In genomic region chr6:75849329-75850025, GRCh38 we compare ENCODE assay signal across 15 cellular contexts.
DNase-seq lines count a peak whose midpoint lies in the region; ATAC-seq, FAIRE-seq and TF ChIP-seq lines count a peak whose summit lies in the region.
"Had no signal": no experiment of that assay in that cellular context is flagged by ENCODE, and none has a peak within 500 bp of the region (broad histone marks: within the 10 kb centered on the region; RNA-seq: fewer than 3 reads in every experiment).

No MANE protein-coding gene starts in this region.

- no peak overlapping the region for H4K91ac ChIP-seq in mesenchymal stem cell (ENCODE audit: low read length)

- ATAC-seq in upper lobe of left lung (ENCODE audit: low FRiP score in 2 of 2), result no peak
- ATAC-seq: activated T-helper 17 cell treated with anti-CD3 and anti-CD28 coated beads, Interleukin-2, amount 50 U/mL, for 72 hours; stimulated activated naive CD8-positive, alpha-beta T cell treated with anti-CD3 and anti-CD28 coated beads, Interleukin-15, amount 100 ng/mL, for 72 hours had no signal

- H3K36me3 ChIP-seq in HEK293 (ENCODE audit: control insufficient read depth in 2 of 2, insufficient read depth in 1 of 2, low read length in 2 of 2) (peaks cover 0 to 3% of the 10 kb centered on the region in 2 experiments; a peak in 2 of 3 replicates), bronchial epithelial cell (ENCODE audit: control insufficient read depth, insufficient read depth, low read length) (no peaks in the 10 kb centered on the region), mesenchymal stem cell (ENCODE audit: control insufficient read depth in 1 of 2, insufficient read depth in 2 of 2, low read depth in 1 of 2, low read length in 2 of 2) (peaks cover 2 to 13% of the 10 kb centered on the region in 2 experiments), upper lobe of left lung (no peaks in the 10 kb centered on the region)
- H3K36me3 ChIP-seq: BLaER1 had no signal

- no peak overlapping the region for H2BK120ac ChIP-seq in mesenchymal stem cell (ENCODE audit: low read depth, low read length)

- H3K36me3 Mint-ChIP-seq in activated T-helper 2 cell treated with anti-CD3 and anti-CD28 coated beads, Interferon-gamma antibody, Interleukin-2, Interleukin-4, amounts not matched to agents 10 μg/mL and 5 μg/mL and 100 μg/mL, durations not matched to agents 14 hours and 24 hours and 36 hours (ENCODE audit: low read depth), result no peaks in the 10 kb centered on the region

- H3K27ac Mint-ChIP-seq in activated T-helper 2 cell treated with anti-CD3 and anti-CD28 coated beads, Interferon-gamma antibody, Interleukin-2, Interleukin-4, amounts not matched to agents 10 μg/mL and 5 μg/mL and 100 μg/mL, durations not matched to agents 14 hours and 24 hours and 36 hours, result no peak overlapping the region
- H3K27ac Mint-ChIP-seq: activated CD4-positive, alpha-beta memory T cell treated with anti-CD3 and anti-CD28 coated beads, Interleukin-2, amount 10 ng/mL, durations not matched to agents 7 days and 5 days; activated T-helper 17 cell treated with anti-CD3 and anti-CD28 coated beads, Interleukin-2, amount 50 U/mL, for 72 hours; stimulated activated naive CD8-positive, alpha-beta T cell treated with anti-CD3 and anti-CD28 coated beads, Interleukin-15, amount 100 ng/mL, for 72 hours had no signal

- H2AK5ac ChIP-seq in mesenchymal stem cell (ENCODE audit: low read length, severe bottlenecking), result no peak overlapping the region

- H3K79me1 ChIP-seq in mesenchymal stem cell (replicated peaks; ENCODE audit: low read length, poor library complexity, severe bottlenecking), result peaks cover 4% of the 10 kb centered on the region

- H3K27me3 ChIP-seq in bronchial epithelial cell (ENCODE audit: control insufficient read depth, insufficient read depth, low read length), result no peaks in the 10 kb centered on the region
- no peaks in the 10 kb centered on the region for H3K27me3 ChIP-seq in mesenchymal stem cell (ENCODE audit: control insufficient read depth in 1 of 2, insufficient read depth in 1 of 2, low read length in 2 of 2)
- H3K27me3 ChIP-seq in upper lobe of left lung, result no peaks in the 10 kb centered on the region
- H3K27me3 ChIP-seq: BLaER1 had no signal

- H3K4me1 Mint-ChIP-seq in activated T-helper 2 cell treated with anti-CD3 and anti-CD28 coated beads, Interferon-gamma antibody, Interleukin-2, Interleukin-4, amounts not matched to agents 10 μg/mL and 5 μg/mL and 100 μg/mL, durations not matched to agents 14 hours and 24 hours and 36 hours (ENCODE audit: low read depth), result no peaks in the 10 kb centered on the region
- H3K4me1 Mint-ChIP-seq: activated CD4-positive, alpha-beta memory T cell treated with anti-CD3 and anti-CD28 coated beads, Interleukin-2, amount 10 ng/mL, durations not matched to agents 7 days and 5 days; activated T-helper 17 cell treated with anti-CD3 and anti-CD28 coated beads, Interleukin-2, amount 50 U/mL, for 72 hours; stimulated activated naive CD8-positive, alpha-beta T cell treated with anti-CD3 and anti-CD28 coated beads, Interleukin-15, amount 100 ng/mL, for 72 hours had no signal

- H3K14ac ChIP-seq in mesenchymal stem cell (ENCODE audit: low read length in 2 of 2), result no peak overlapping the region

- peaks cover 21% of the 10 kb centered on the region for H3K4me1 ChIP-seq in HEK293 (ENCODE audit: control insufficient read depth, insufficient read depth, low read length)
- peaks cover 2% of the 10 kb centered on the region for H3K4me1 ChIP-seq in mesenchymal stem cell (ENCODE audit: control insufficient read depth, insufficient read depth, low read depth, low read length)
- peaks cover 8 to 24% (median 15%) of the 10 kb centered on the region in 4 donors for H3K4me1 ChIP-seq in upper lobe of left lung
- H3K4me1 ChIP-seq: BLaER1 had no signal

- H2BK5ac ChIP-seq in mesenchymal stem cell (ENCODE audit: low read depth, low read length, poor library complexity, severe bottlenecking), result no peak overlapping the region

- WGBS in mesenchymal stem cell, result 16% methylated on average over 9 of the region's 9 CpGs
- WGBS in upper lobe of left lung, 2 donors, result 47 to 50% methylated on average over 9 of the region's 9 CpGs

- DNase-seq in bronchial epithelial cell (ENCODE audit: low read depth) (peak; percentile 63), mesenchymal stem cell (peak; percentile 33), upper lobe of left lung (peak in 1 of 2 donors; percentile 26)
- no peak for DNase-seq in activated CD4-positive, CD25-positive, alpha-beta regulatory T cell (lab: John Stamatoyannopoulos, UW)
- no peak for DNase-seq in stimulated activated CD4-positive, alpha-beta T cell treated with anti-CD3 and anti-CD28 coated beads, Interleukin-15, amount 100 ng/mL, for 24 hours
- no peak for DNase-seq in activated T-helper 2 cell treated with anti-CD3 and anti-CD28 coated beads, Interferon-gamma antibody, Interleukin-2, Interleukin-4, amounts not matched to agents 10 μg/mL and 5 μg/mL and 100 μg/mL, durations not matched to agents 14 hours and 24 hours and 36 hours (ENCODE audit: low spot score)
- DNase-seq: activated CD4-positive, alpha-beta memory T cell treated with anti-CD3 and anti-CD28 coated beads, Interleukin-2, amount 10 ng/mL, durations not matched to agents 7 days and 5 days; DMS79 treated with DMSO at 0.1 percent for 48 hours; head of caudate nucleus; NCI-H2029; NCI-H524 treated with DMSO at 0.1 percent for 48 hours; stimulated activated naive CD8-positive, alpha-beta T cell treated with anti-CD3 and anti-CD28 coated beads, Interleukin-15, amount 100 ng/mL, for 72 hours had no signal

- no peak for FAIRE-seq in bronchial epithelial cell (lab: Jason Lieb, UNC)

- TF ChIP-seq POLR2A in upper lobe of left lung (IDR thresholded peaks at IDR 0.05), result no peak

- no peak for TF ChIP-seq CTCF in HEK293 (tag by site-specific recombination; IDR thresholded peaks at IDR 0.05)
- TF ChIP-seq CTCF in bronchial epithelial cell (IDR thresholded peaks at IDR 0.05; ENCODE audit: insufficient read depth, low read length, severe bottlenecking), result no peak
- TF ChIP-seq CTCF in upper lobe of left lung (IDR thresholded peaks at IDR 0.05), result no peak

- peak overlapping the region; percentile 2 to 5 for H3K18ac ChIP-seq in mesenchymal stem cell (ENCODE audit: low read depth in 1 of 2, low read length in 2 of 2)

- CTCF ChIA-PET in HEK293 (lab: Yijun Ruan, JAX), result interaction anchor here (0.6 to 1.1 kb wide), 4 partner anchors 26 to 342 kb away, joined by 3 to 4 read pairs (median 4); no protein-coding TSS in a partner anchor

- H3K27ac ChIP-seq in HEK293 (ENCODE audit: extremely low read depth, low read depth, low read length), result no peak overlapping the region
- H3K27ac ChIP-seq in mesenchymal stem cell (ENCODE audit: low read length, poor library complexity, severe bottlenecking), result no peak overlapping the region
- peak overlapping the region; percentile 13 to 65 (median 38) for H3K27ac ChIP-seq in upper lobe of left lung
- H3K27ac ChIP-seq: BLaER1 had no signal

- H3K23ac ChIP-seq in mesenchymal stem cell (ENCODE audit: low read length in 2 of 2), result no peak overlapping the region

- TF ChIP-seq EP300 in upper lobe of left lung (IDR thresholded peaks at IDR 0.05), result no peak

- H3K9me3 Mint-ChIP-seq in activated T-helper 2 cell treated with anti-CD3 and anti-CD28 coated beads, Interferon-gamma antibody, Interleukin-2, Interleukin-4, amounts not matched to agents 10 μg/mL and 5 μg/mL and 100 μg/mL, durations not matched to agents 14 hours and 24 hours and 36 hours, result no peaks in the 10 kb centered on the region
- H3K9me3 Mint-ChIP-seq: activated CD4-positive, alpha-beta memory T cell treated with anti-CD3 and anti-CD28 coated beads, Interleukin-2, amount 10 ng/mL, durations not matched to agents 7 days and 5 days; activated T-helper 17 cell treated with anti-CD3 and anti-CD28 coated beads, Interleukin-2, amount 50 U/mL, for 72 hours; stimulated activated naive CD8-positive, alpha-beta T cell treated with anti-CD3 and anti-CD28 coated beads, Interleukin-15, amount 100 ng/mL, for 72 hours had no signal

- H3K4ac ChIP-seq in mesenchymal stem cell (ENCODE audit: low read depth in 1 of 2, low read length in 2 of 2), result no peak overlapping the region

- H2AFZ ChIP-seq in mesenchymal stem cell (ENCODE audit: low read depth, low read length), result no peak overlapping the region

- no peak overlapping the region for H4K8ac ChIP-seq in mesenchymal stem cell (ENCODE audit: low read length)

- peaks cover 5% of the 10 kb centered on the region for H3K27me3 Mint-ChIP-seq in activated T-helper 2 cell treated with anti-CD3 and anti-CD28 coated beads, Interferon-gamma antibody, Interleukin-2, Interleukin-4, amounts not matched to agents 10 μg/mL and 5 μg/mL and 100 μg/mL, durations not matched to agents 14 hours and 24 hours and 36 hours (ENCODE audit: low read depth)
- H3K27me3 Mint-ChIP-seq: activated CD4-positive, alpha-beta memory T cell treated with anti-CD3 and anti-CD28 coated beads, Interleukin-2, amount 10 ng/mL, durations not matched to agents 7 days and 5 days; activated T-helper 17 cell treated with anti-CD3 and anti-CD28 coated beads, Interleukin-2, amount 50 U/mL, for 72 hours; stimulated activated naive CD8-positive, alpha-beta T cell treated with anti-CD3 and anti-CD28 coated beads, Interleukin-15, amount 100 ng/mL, for 72 hours had no signal

- no peak overlapping the region for H3K4me3 ChIP-seq in HEK293 (ENCODE audit: low read depth, low read length)
- H3K4me3 ChIP-seq in bronchial epithelial cell (ENCODE audit: low read depth, low read length), result no peak overlapping the region
- H3K4me3 ChIP-seq in mesenchymal stem cell (ENCODE audit: insufficient read depth in 1 of 2, low read depth in 1 of 2, low read length in 2 of 2), result no peak overlapping the region
- H3K4me3 ChIP-seq in upper lobe of left lung, result peak overlapping the region in 1 of 4 donors; percentile 4
- H3K4me3 ChIP-seq: BLaER1 had no signal

- H3K9me3 ChIP-seq in HEK293 (ENCODE audit: control insufficient read depth, insufficient read depth, low read depth, low read length) (no peaks in the 10 kb centered on the region), mesenchymal stem cell (ENCODE audit: control insufficient read depth, low read length) (no peaks in the 10 kb centered on the region), upper lobe of left lung (no peaks in the 10 kb centered on the region)
- H3K9me3 ChIP-seq: BLaER1 had no signal

- intact Hi-C loops in activated T-helper 2 cell treated with anti-CD3 and anti-CD28 coated beads, Interferon-gamma antibody, Interleukin-2, Interleukin-4, amounts not matched to agents 10 μg/mL and 5 μg/mL and 100 μg/mL, durations not matched to agents 14 hours and 24 hours and 36 hours (cut with micrococcal nuclease), result no loop called here

- H2BK15ac ChIP-seq in mesenchymal stem cell (ENCODE audit: low read depth, poor library complexity, severe bottlenecking), result no peak overlapping the region

- POLR2A ChIA-PET in HEK293 (lab: Yijun Ruan, JAX), result no interaction called here

- no peak overlapping the region for H3K4me3 Mint-ChIP-seq in activated T-helper 2 cell treated with anti-CD3 and anti-CD28 coated beads, Interferon-gamma antibody, Interleukin-2, Interleukin-4, amounts not matched to agents 10 μg/mL and 5 μg/mL and 100 μg/mL, durations not matched to agents 14 hours and 24 hours and 36 hours (ENCODE audit: low read depth)
- H3K4me3 Mint-ChIP-seq: activated CD4-positive, alpha-beta memory T cell treated with anti-CD3 and anti-CD28 coated beads, Interleukin-2, amount 10 ng/mL, durations not matched to agents 7 days and 5 days; activated T-helper 17 cell treated with anti-CD3 and anti-CD28 coated beads, Interleukin-2, amount 50 U/mL, for 72 hours; stimulated activated naive CD8-positive, alpha-beta T cell treated with anti-CD3 and anti-CD28 coated beads, Interleukin-15, amount 100 ng/mL, for 72 hours had no signal

- no peak overlapping the region for H3K4me2 ChIP-seq in mesenchymal stem cell (ENCODE audit: low read length, poor library complexity, severe bottlenecking)
- H3K4me2 ChIP-seq: BLaER1 had no signal

- H2BK12ac ChIP-seq in mesenchymal stem cell (ENCODE audit: low read length in 2 of 2), result no peak overlapping the region

- H3K9ac ChIP-seq in mesenchymal stem cell (ENCODE audit: low read length), result no peak overlapping the region
- H3K9ac ChIP-seq: BLaER1 had no signal

Comparison
In these comparisons a context has a peak if more than half of its experiments do, and no peak if none do; other contexts are left out.
1. H3K27ac ChIP-seq: peak in upper lobe of left lung (4 of 4); none in HEK293 (single experiment) and mesenchymal stem cell (single experiment).
2. DNase-seq: peak in bronchial epithelial cell (single experiment) and mesenchymal stem cell (single experiment); none in activated CD4-positive, CD25-positive, alpha-beta regulatory T cell (0 of 4), stimulated activated CD4-positive, alpha-beta T cell treated with anti-CD3 and anti-CD28 coated beads, Interleukin-15, amount 100 ng/mL, for 24 hours (single experiment) and activated T-helper 2 cell treated with anti-CD3 and anti-CD28 coated beads, Interferon-gamma antibody, Interleukin-2, Interleukin-4, amounts not matched to agents 10 μg/mL and 5 μg/mL and 100 μg/mL, durations not matched to agents 14 hours and 24 hours and 36 hours (single experiment).